ENCODE assay signal across 16 cellular contexts in the genomic region with DNA sequence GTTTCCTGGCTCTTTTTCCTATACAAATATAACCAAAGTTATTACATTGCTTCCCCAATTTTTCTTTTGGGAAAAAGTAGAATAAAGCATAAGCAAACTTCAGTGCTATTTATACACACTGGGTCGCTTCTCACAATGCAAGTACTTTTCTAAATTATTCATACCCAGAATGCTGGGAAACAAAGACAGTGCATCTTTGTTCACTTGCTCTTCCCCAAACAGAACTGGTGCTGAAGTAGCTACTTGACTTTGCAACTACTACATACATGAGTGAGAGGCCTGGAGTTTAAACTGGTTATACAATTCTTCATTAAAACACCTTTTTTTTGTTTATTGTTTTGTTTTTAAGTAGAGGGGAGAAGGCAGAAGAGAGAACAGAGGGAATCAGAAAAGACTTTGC. TPM values are rescaled to one million over a fixed set of nuclear protein-coding genes. Genes with fewer than 3 reads are reported as not detected.
DNase-seq lines count a peak whose midpoint lies in the region; ATAC-seq and TF ChIP-seq lines count a peak whose summit lies in the region.
"Had no signal": no experiment of that assay in that cellular context is flagged by ENCODE, and none has a peak within 500 bp of the region (broad histone marks: within the 10 kb centered on the region; RNA-seq: fewer than 3 reads in every experiment).

No MANE protein-coding gene starts in this region.

- no peak overlapping the region for H3K23ac ChIP-seq in mesenchymal stem cell (ENCODE audit: low read length in 2 of 2)

- H3K79me1 ChIP-seq in mesenchymal stem cell (replicated peaks; ENCODE audit: low read length, poor library complexity, severe bottlenecking), result peaks cover 18% of the 10 kb centered on the region

- TF ChIP-seq CTCF in HL-60 (IDR thresholded peaks at IDR 0.05; ENCODE audit: insufficient read depth, low read length), result no peak

- no peaks in the 10 kb centered on the region for H3K9me3 ChIP-seq in mesenchymal stem cell (ENCODE audit: control insufficient read depth, low read length)
- H3K9me3 ChIP-seq: ascending aorta, esophagus muscularis mucosa, stomach had no signal

- no peak overlapping the region for H2BK15ac ChIP-seq in mesenchymal stem cell (ENCODE audit: low read depth, poor library complexity, severe bottlenecking)

- no peak overlapping the region for H3K18ac ChIP-seq in mesenchymal stem cell (ENCODE audit: low read depth in 1 of 2, low read length in 2 of 2)

- H3K4ac ChIP-seq in mesenchymal stem cell (ENCODE audit: low read depth in 1 of 2, low read length in 2 of 2), result no peak overlapping the region

- H3K4me3 ChIP-seq in HL-60 (replicated peaks; ENCODE audit: insufficient read depth, low read length), result no peak overlapping the region
- no peak overlapping the region for H3K4me3 ChIP-seq in mesenchymal stem cell (ENCODE audit: insufficient read depth in 1 of 2, low read depth in 1 of 2, low read length in 2 of 2)
- H3K4me3 ChIP-seq: ascending aorta, esophagus muscularis mucosa, stomach had no signal

- H4K91ac ChIP-seq in mesenchymal stem cell (ENCODE audit: low read length), result no peak overlapping the region

- H2BK12ac ChIP-seq in mesenchymal stem cell (ENCODE audit: low read length in 2 of 2), result no peak overlapping the region

- H3K27me3 ChIP-seq in HL-60 (ENCODE audit: insufficient read depth, poor library complexity, severe bottlenecking) (no peaks in the 10 kb centered on the region), mesenchymal stem cell (ENCODE audit: control insufficient read depth in 1 of 2, insufficient read depth in 1 of 2, low read length in 2 of 2) (no peaks in the 10 kb centered on the region)
- H3K27me3 ChIP-seq: ascending aorta, esophagus muscularis mucosa, stomach had no signal

- H2AFZ ChIP-seq in mesenchymal stem cell (ENCODE audit: low read depth, low read length), result no peak overlapping the region

- H3K27ac ChIP-seq in HL-60 (replicated peaks) (peak overlapping the region; percentile 75), angular gyrus (ENCODE audit: low read depth, low read length) (peak overlapping the region; percentile 86), mesenchymal stem cell (ENCODE audit: low read length, poor library complexity, severe bottlenecking) (peak overlapping the region; percentile 68)
- H3K27ac ChIP-seq: ascending aorta, esophagus muscularis mucosa, stomach had no signal

- no peak overlapping the region for H3K9ac ChIP-seq in mesenchymal stem cell (ENCODE audit: low read length)

- ATAC-seq in HG03432 (IDR thresholded peaks at IDR 0.05; ENCODE audit: unreplicated experiment) (no peak), esophagus mucosa (no peak)
- ATAC-seq: left cardiac atrium had no signal

- no peak overlapping the region for H2AK5ac ChIP-seq in mesenchymal stem cell (ENCODE audit: low read length, severe bottlenecking)

- no peak overlapping the region for H3K4me2 ChIP-seq in mesenchymal stem cell (ENCODE audit: low read length, poor library complexity, severe bottlenecking)

- no peak overlapping the region for H3K14ac ChIP-seq in mesenchymal stem cell (ENCODE audit: low read length in 2 of 2)

- no peak overlapping the region for H2BK5ac ChIP-seq in mesenchymal stem cell (ENCODE audit: low read depth, low read length, poor library complexity, severe bottlenecking)

- peaks cover 3% of the 10 kb centered on the region for H3K4me1 ChIP-seq in mesenchymal stem cell (ENCODE audit: control insufficient read depth, insufficient read depth, low read depth, low read length)

- DNase-seq in Ammon's horn (ENCODE audit: low spot score), result peak; percentile 83
- no peak for DNase-seq in HL-60 (ENCODE audit: low read depth in 1 of 2, low spot score in 1 of 2)
- no peak for DNase-seq in mesenchymal stem cell
- DNase-seq in T-helper 9 cell, result no peak
- DNase-seq in AG08396 (ENCODE audit: low spot score), result no peak
- DNase-seq: IMR-90; left cardiac atrium; NCI-H1105; Right ventricle myocardium superior; stimulated activated CD4-positive, alpha-beta T cell treated with anti-CD3 and anti-CD28 coated beads, Interleukin-12 subunit alpha, Interleukin-12 subunit beta, amount 100 ng/mL, for 4 hours; stomach had no signal

- 95% methylated on average over 1 of the region's 1 CpG for WGBS in mesenchymal stem cell

- H4K8ac ChIP-seq in mesenchymal stem cell (ENCODE audit: low read length), result no peak overlapping the region

- H2BK120ac ChIP-seq in mesenchymal stem cell (ENCODE audit: low read depth, low read length), result no peak overlapping the region

- peaks cover 19 to 78% of the 10 kb centered on the region in 2 experiments for H3K36me3 ChIP-seq in mesenchymal stem cell (ENCODE audit: control insufficient read depth in 1 of 2, insufficient read depth in 2 of 2, low read depth in 1 of 2, low read length in 2 of 2)

RNA-seq across cellular contexts. Expression of a gene that starts 40.2 kb away (rescaled TPM):
- 11.2 TPM for polyA plus RNA-seq in mesenchymal stem cell (2013, experiment 1 of 2)
- polyA plus RNA-seq in mesenchymal stem cell (2013, experiment 2 of 2), result 10.8 TPM
- total RNA-seq in esophagus mucosa, result 26.3 TPM

RNA-seq across cellular contexts. Expression of a gene that starts 51.4 kb away (rescaled TPM):
- 2.2 TPM for polyA plus RNA-seq in mesenchymal stem cell (2013, experiment 1 of 2)
- 2.2 TPM for polyA plus RNA-seq in mesenchymal stem cell (2013, experiment 2 of 2)
- total RNA-seq in esophagus mucosa, result 16.3 TPM
